12 cellular contexts compared by ENCODE assay signal in the genomic region with DNA sequence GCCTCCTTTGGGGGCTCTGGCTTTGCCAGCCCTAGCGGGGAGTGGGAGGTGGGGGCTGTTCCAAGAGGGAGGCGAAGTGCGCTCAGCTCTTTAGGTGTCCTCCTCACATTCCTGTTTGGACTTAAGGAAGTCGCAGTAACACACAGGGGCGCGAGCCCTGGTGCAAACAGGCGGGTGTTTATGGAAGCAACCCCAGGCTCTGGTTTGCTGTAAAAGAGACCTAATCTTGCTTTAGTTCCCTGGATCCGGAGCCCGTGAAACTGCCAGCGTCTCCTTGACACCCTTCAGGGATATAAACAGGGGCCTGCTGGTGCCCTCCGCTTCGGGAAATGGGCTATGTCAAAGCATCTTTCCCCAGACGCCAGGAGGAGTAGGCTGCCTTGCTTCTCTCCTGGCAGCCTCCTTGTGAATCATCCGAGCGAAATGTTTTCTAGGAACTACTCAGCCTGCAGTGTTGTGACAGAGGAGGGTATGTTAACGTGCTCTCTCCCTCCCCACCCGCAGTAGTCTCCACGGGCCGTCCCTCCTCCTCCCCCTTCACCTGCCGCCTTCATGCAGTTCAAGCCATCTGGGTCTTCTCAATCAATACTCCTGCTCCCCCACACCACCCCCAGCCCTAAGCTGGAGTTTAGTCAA.
DNase-seq lines count a peak whose midpoint lies in the region; ATAC-seq, FAIRE-seq and TF ChIP-seq lines count a peak whose summit lies in the region.
"Had no signal": no experiment of that assay in that cellular context is flagged by ENCODE, and none has a peak within 500 bp of the region (broad histone marks: within the 10 kb centered on the region; RNA-seq: fewer than 3 reads in every experiment).

No MANE protein-coding gene starts in this region.

- no peak overlapping the region for H2AK5ac ChIP-seq in H1 (ENCODE audit: low read depth, low read length)

- no peak for TF ChIP-seq POLR2A in H1 (IDR thresholded peaks at IDR 0.05; ENCODE audit: control extremely low read depth in 1 of 2, low read depth in 2 of 2, low read length in 2 of 2)

- H3K56ac ChIP-seq in H1 (replicated peaks; ENCODE audit: insufficient read length, low read depth, low read length) = no peak overlapping the region

- H3K9me3 ChIP-seq in H1 (ENCODE audit: insufficient read depth in 2 of 2, low read depth in 1 of 2, low read length in 1 of 2) = no peaks in the 10 kb centered on the region
- H3K9me3 ChIP-seq: ovary, upper lobe of right lung had no signal

- peaks cover 0 to 10% (median 7%) of the 10 kb centered on the region in 4 experiments; a peak in 6 of 7 replicates for H3K4me1 ChIP-seq in H1 (replicated peaks in 1 of 4; ENCODE audit: control insufficient read depth in 3 of 4, insufficient read depth in 4 of 4, low read length in 3 of 4)
- H3K4me1 ChIP-seq: upper lobe of right lung had no signal

- H3K4me3 ChIP-seq in H1 (ENCODE audit: extremely low read depth in 1 of 4, insufficient read depth in 2 of 4, low read depth in 3 of 4, low read length in 4 of 4) = peak overlapping the region; percentile 22 to 53 (median 30); a peak in 6 of 8 replicates
- H3K4me3 ChIP-seq: ovary, upper lobe of right lung had no signal

- no peaks in the 10 kb centered on the region for H3K36me3 ChIP-seq in H1 (ENCODE audit: control insufficient read depth in 2 of 4, insufficient read depth in 4 of 4, low read length in 3 of 4)
- H3K36me3 ChIP-seq: ovary, upper lobe of right lung had no signal

- ATAC-seq in GM19397 (IDR thresholded peaks at IDR 0.05; ENCODE audit: unreplicated experiment) = no peak
- ATAC-seq: HCT116, upper lobe of right lung had no signal

- H4K8ac ChIP-seq in H1 (ENCODE audit: extremely low read depth, insufficient read depth, low read length) = peak overlapping the region; percentile 63; the same call in 1 of the 2 replicates

- no peak overlapping the region for H3K9ac ChIP-seq in H1 (replicated peaks in 1 of 4; ENCODE audit: extremely low read depth in 1 of 4, low read depth in 3 of 4, low read length in 3 of 4)

- H3K14ac ChIP-seq in H1 (ENCODE audit: insufficient read length) = no peak overlapping the region

- no peak overlapping the region for H3K4ac ChIP-seq in H1 (replicated peaks; ENCODE audit: insufficient read length, low read depth, low read length)

- H3K27me3 Mint-ChIP-seq in progenitor cell of endocrine pancreas = peaks cover 45% of the 10 kb centered on the region
- peaks cover 37% of the 10 kb centered on the region for H3K27me3 Mint-ChIP-seq in mesothelial cell of epicardium (ENCODE audit: low read depth)

- POLR2A ChIA-PET in H1 (lab: Charles Lee; ENCODE audit: partially characterized antibody) = no interaction called here

- no peak for TF ChIP-seq RAD21 in H1 (IDR thresholded peaks at IDR 0.05 in 1 of 2, conservative IDR thresholded peaks at IDR 0.05 in 1 of 2; ENCODE audit: low read depth in 2 of 2, low read length in 2 of 2)

- H3K36me3 Mint-ChIP-seq in progenitor cell of endocrine pancreas (ENCODE audit: insufficient read depth) = no peaks in the 10 kb centered on the region
- H3K36me3 Mint-ChIP-seq in mesothelial cell of epicardium = no peaks in the 10 kb centered on the region

- no peak overlapping the region for H4K5ac ChIP-seq in H1 (ENCODE audit: insufficient read length, low read depth, low read length)

- H3K9me3 Mint-ChIP-seq in progenitor cell of endocrine pancreas (ENCODE audit: low read depth) = no peaks in the 10 kb centered on the region
- no peaks in the 10 kb centered on the region for H3K9me3 Mint-ChIP-seq in mesothelial cell of epicardium
- H3K9me3 Mint-ChIP-seq: activated CD4-positive, alpha-beta T cell treated with anti-CD3 and anti-CD28 coated beads, Interleukin-2, amount 10 ng/mL, durations not matched to agents 24 days and 14 days had no signal

- no peak overlapping the region for H3K27ac ChIP-seq in H1 (ENCODE audit: low read depth, low read length)
- H3K27ac ChIP-seq: ovary, upper lobe of right lung had no signal

- H4K91ac ChIP-seq in H1 (replicated peaks; ENCODE audit: insufficient read length, low read length) = no peak overlapping the region

- peak overlapping the region; percentile 62 to 65 for H3K4me2 ChIP-seq in H1 (ENCODE audit: insufficient read depth in 1 of 2, low read depth in 2 of 2, low read length in 2 of 2)

- H2AFZ ChIP-seq in H1 (ENCODE audit: low read length) = peak overlapping the region; percentile 62

- TF ChIP-seq CTCF in H1 (IDR thresholded peaks at IDR 0.05; ENCODE audit: control extremely low read depth in 1 of 3, insufficient read depth in 1 of 3, low read depth in 1 of 3, low read length in 3 of 3) (no peak), progenitor cell of endocrine pancreas (IDR thresholded peaks at IDR 0.05; ENCODE audit: unreplicated experiment) (no peak), mesothelial cell of epicardium (IDR thresholded peaks at IDR 0.05; ENCODE audit: unreplicated experiment) (no peak)

- no peaks in the 10 kb centered on the region for H3K79me1 ChIP-seq in H1 (ENCODE audit: low read depth, low read length)

- no peak overlapping the region for H2BK120ac ChIP-seq in H1 (replicated peaks; ENCODE audit: low read depth, low read length)

- no peak for FAIRE-seq in H1 (lab: Jason Lieb, UNC)

- H2BK15ac ChIP-seq in H1 (ENCODE audit: low read length) = no peak overlapping the region

- no peak overlapping the region for H3K4me3 Mint-ChIP-seq in progenitor cell of endocrine pancreas (ENCODE audit: low read depth)
- no peak overlapping the region for H3K4me3 Mint-ChIP-seq in mesothelial cell of epicardium
- H3K4me3 Mint-ChIP-seq: activated CD4-positive, alpha-beta T cell treated with anti-CD3 and anti-CD28 coated beads, Interleukin-2, amount 10 ng/mL, durations not matched to agents 24 days and 14 days had no signal

- H3K23ac ChIP-seq in H1 (ENCODE audit: insufficient read length) = no peak overlapping the region

- CTCF ChIA-PET in H1 (lab: Charles Lee; ENCODE audit: partially characterized antibody) = interaction anchor here (1.0 kb wide), 1 partner anchor 28 kb away, joined by 3 read pairs; no protein-coding TSS in a partner anchor

- H3K4me1 Mint-ChIP-seq in progenitor cell of endocrine pancreas (ENCODE audit: low read depth) (peaks cover 2% of the 10 kb centered on the region), mesothelial cell of epicardium (peaks cover 4% of the 10 kb centered on the region)

- peak; percentile 54 for DNase-seq in ACHN
- peak; percentile 78 for DNase-seq in M059J (ENCODE audit: low read depth)
- no peak for DNase-seq in H1 (ENCODE audit: low read depth in 1 of 2, low spot score in 2 of 2)
- peak; percentile 8 for DNase-seq in middle frontal gyrus (ENCODE audit: extremely low spot score, low spot score)
- no peak for DNase-seq in progenitor cell of endocrine pancreas (ENCODE audit: low spot score, unreplicated experiment)
- DNase-seq in mesothelial cell of epicardium (ENCODE audit: low spot score in 2 of 2, unreplicated experiment in 2 of 2) = no peak
- DNase-seq in SKM-1 (lab: John Stamatoyannopoulos, UW; ENCODE audit: unreplicated experiment) = no peak
- DNase-seq: activated CD4-positive, alpha-beta T cell treated with anti-CD3 and anti-CD28 coated beads, Interleukin-2, amount 10 ng/mL, durations not matched to agents 24 days and 14 days; upper lobe of right lung had no signal

- no peaks in the 10 kb centered on the region for H3K79me2 ChIP-seq in H1 (ENCODE audit: control insufficient read depth in 1 of 2, insufficient read depth in 2 of 2, low read length in 2 of 2)

- 0 out of 2 replicates have a peak overlapping the region, but pooled peaks have one; percentile 0 for H3K18ac ChIP-seq in H1 (ENCODE audit: extremely low read depth, low read length)

- 32% methylated on average over 19 of the region's 20 CpGs; no CpG with 5 or more reads in 1 of the 2 experiments for WGBS in H1 (ENCODE audit: extremely low coverage in 1 of 2, insufficient coverage in 1 of 2, insufficient read length in 1 of 2, insufficient replicate concordance in 2 of 2, low coverage in 1 of 2, low lambda C conversion rate in 2 of 2, missing lambda C conversion rate in 1 of 2), 2 experiments

- TF ChIP-seq EP300 in H1 (IDR thresholded peaks at IDR 0.05; ENCODE audit: borderline replicate concordance in 1 of 2, low read depth in 2 of 2, low read length in 2 of 2) = no peak

- H2BK20ac ChIP-seq in H1 (ENCODE audit: low read length) = no peak overlapping the region

- peaks cover 1 to 39% (median 24%) of the 10 kb centered on the region in 4 experiments; a peak in 6 of 7 replicates for H3K27me3 ChIP-seq in H1 (replicated peaks in 1 of 4; ENCODE audit: control insufficient read depth in 3 of 4, extremely low read depth in 1 of 4, insufficient read depth in 3 of 4, low read length in 3 of 4)
- H3K27me3 ChIP-seq: ovary had no signal

- H3K23me2 ChIP-seq in H1 (ENCODE audit: low read depth, low read length) = peaks cover 5% of the 10 kb centered on the region; the same call in 1 of the 2 replicates

- in situ Hi-C loops in ACHN (cut with HindIII; ENCODE audit: low pct_ligation_motif_present, low pct_unique_long_range_greater_than_20kb, low sequenced_read_pairs) = no loop called here

- H2BK5ac ChIP-seq in H1 (ENCODE audit: low read depth, low read length) = no peak overlapping the region

- H3K27ac Mint-ChIP-seq in progenitor cell of endocrine pancreas = no peak overlapping the region
- no peak overlapping the region for H3K27ac Mint-ChIP-seq in mesothelial cell of epicardium
- H3K27ac Mint-ChIP-seq: activated CD4-positive, alpha-beta T cell treated with anti-CD3 and anti-CD28 coated beads, Interleukin-2, amount 10 ng/mL, durations not matched to agents 24 days and 14 days had no signal

- H2BK12ac ChIP-seq in H1 (ENCODE audit: low read depth, low read length) = no peak overlapping the region

- no peaks in the 10 kb centered on the region for H4K20me1 ChIP-seq in H1 (replicated peaks in 1 of 2; ENCODE audit: control insufficient read depth in 1 of 2, insufficient read depth in 2 of 2, low read length in 2 of 2)

TF ChIP-seq in H1, 55 proteins besides CTCF, POLR2A, EP300 and RAD21 (continues in another document):
- no peak for TF ChIP-seq USF2 (IDR thresholded peaks at IDR 0.05; ENCODE audit: low read length)
- no peak for TF ChIP-seq PHF8 (conservative IDR thresholded peaks at IDR 0.05; ENCODE audit: low read depth, low read length)
- no peak for TF ChIP-seq NANOG (IDR thresholded peaks at IDR 0.05; ENCODE audit: insufficient read depth, low read depth, low read length, poor library complexity, severe bottlenecking)
- TF ChIP-seq, protein P1, sequence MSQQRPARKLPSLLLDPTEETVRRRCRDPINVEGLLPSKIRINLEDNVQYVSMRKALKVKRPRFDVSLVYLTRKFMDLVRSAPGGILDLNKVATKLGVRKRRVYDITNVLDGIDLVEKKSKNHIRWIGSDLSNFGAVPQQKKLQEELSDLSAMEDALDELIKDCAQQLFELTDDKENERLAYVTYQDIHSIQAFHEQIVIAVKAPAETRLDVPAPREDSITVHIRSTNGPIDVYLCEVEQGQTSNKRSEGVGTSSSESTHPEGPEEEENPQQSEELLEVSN (IDR thresholded peaks at IDR 0.05) = no peak

Comparison
In these comparisons a context has a peak if more than half of its experiments do, and no peak if none do; other contexts are left out.
1. DNase-seq: peak in ACHN (single experiment), M059J (single experiment) and middle frontal gyrus (single experiment); none in H1 (0 of 2), progenitor cell of endocrine pancreas (single experiment), mesothelial cell of epicardium (0 of 2) and SKM-1 (single experiment).